In the genomic region with DNA sequence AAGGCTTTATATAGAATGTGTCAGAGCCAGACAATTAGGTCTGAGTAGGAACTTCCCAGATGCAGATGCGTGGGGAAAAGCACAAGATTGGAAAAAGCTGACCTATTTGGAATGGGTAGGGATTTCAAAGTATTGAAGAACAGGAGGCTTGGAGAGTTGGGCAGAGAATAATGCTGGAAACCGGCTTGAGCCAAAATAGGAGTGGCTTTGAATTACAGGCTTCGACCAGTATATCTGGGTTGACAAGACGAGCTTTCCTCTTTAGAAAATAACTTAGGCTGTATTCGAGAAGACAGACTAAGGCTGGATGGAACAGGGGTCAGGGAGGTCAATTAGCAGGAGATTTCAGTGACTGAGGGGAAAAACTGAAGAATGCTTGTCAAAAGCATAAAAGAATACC, we compare ENCODE assay signal across 19 cellular contexts.
DNase-seq lines count a peak whose midpoint lies in the region; ATAC-seq and TF ChIP-seq lines count a peak whose summit lies in the region.
"Had no signal": no experiment of that assay in that cellular context is flagged by ENCODE, and none has a peak within 500 bp of the region (broad histone marks: within the 10 kb centered on the region; RNA-seq: fewer than 3 reads in every experiment).

No MANE protein-coding gene starts in this region.

- H3K4me1 ChIP-seq in left ventricle myocardium inferior (peaks cover 16% of the 10 kb centered on the region), esophagus muscularis mucosa (peaks cover 0 to 8% (median 6%) of the 10 kb centered on the region in 4 donors)
- H3K4me1 ChIP-seq in effector memory CD4-positive, alpha-beta T cell (ENCODE audit: control insufficient read depth, insufficient read depth, low read length, poor library complexity, severe bottlenecking) = no peaks in the 10 kb centered on the region

- H3K9me3 ChIP-seq in left ventricle myocardium inferior (replicated peaks) = no peaks in the 10 kb centered on the region
- no peaks in the 10 kb centered on the region for H3K9me3 ChIP-seq in effector memory CD4-positive, alpha-beta T cell (ENCODE audit: control insufficient read depth, low read length)
- H3K9me3 ChIP-seq in esophagus muscularis mucosa = no peaks in the 10 kb centered on the region

- no peak for TF ChIP-seq POLR2A in esophagus muscularis mucosa (IDR thresholded peaks at IDR 0.05; ENCODE audit: low read depth)

- no peak for TF ChIP-seq CTCF in left ventricle myocardium inferior (IDR thresholded peaks at IDR 0.05; ENCODE audit: borderline replicate concordance)
- no peak for TF ChIP-seq CTCF in esophagus muscularis mucosa (IDR thresholded peaks at IDR 0.05)

- H3K27ac Mint-ChIP-seq in activated T-helper 2 cell treated with anti-CD3 and anti-CD28 coated beads, Interferon-gamma antibody, Interleukin-2, Interleukin-4, amounts not matched to agents 10 μg/mL and 5 μg/mL and 100 μg/mL, durations not matched to agents 14 hours and 24 hours and 36 hours = no peak overlapping the region
- H3K27ac Mint-ChIP-seq: IgD-negative memory B cell had no signal

- H3K36me3 ChIP-seq in left ventricle myocardium inferior (peaks cover 42% of the 10 kb centered on the region), esophagus muscularis mucosa (peaks cover 0 to 50% (median 4%) of the 10 kb centered on the region in 4 donors)
- H3K36me3 ChIP-seq in effector memory CD4-positive, alpha-beta T cell (ENCODE audit: control insufficient read depth, insufficient read depth, low read length) = no peaks in the 10 kb centered on the region

- H3K4me3 ChIP-seq in left ventricle myocardium inferior (no peak overlapping the region), esophagus muscularis mucosa (no peak overlapping the region)
- no peak overlapping the region for H3K4me3 ChIP-seq in effector memory CD4-positive, alpha-beta T cell (ENCODE audit: insufficient read depth, low read depth, low read length, poor library complexity, severe bottlenecking)
- H3K4me3 ChIP-seq: GM12878, GM23248 had no signal

- ATAC-seq in Right ventricle myocardium superior (ENCODE audit: poor library complexity) = peak; percentile 55
- ATAC-seq: GM12878 had no signal

- H3K9me3 Mint-ChIP-seq in activated T-helper 2 cell treated with anti-CD3 and anti-CD28 coated beads, Interferon-gamma antibody, Interleukin-2, Interleukin-4, amounts not matched to agents 10 μg/mL and 5 μg/mL and 100 μg/mL, durations not matched to agents 14 hours and 24 hours and 36 hours = no peaks in the 10 kb centered on the region
- H3K9me3 Mint-ChIP-seq: IgD-negative memory B cell had no signal

- H3K4me3 Mint-ChIP-seq in activated T-helper 2 cell treated with anti-CD3 and anti-CD28 coated beads, Interferon-gamma antibody, Interleukin-2, Interleukin-4, amounts not matched to agents 10 μg/mL and 5 μg/mL and 100 μg/mL, durations not matched to agents 14 hours and 24 hours and 36 hours (ENCODE audit: low read depth) = no peak overlapping the region
- H3K4me3 Mint-ChIP-seq: IgD-negative memory B cell had no signal

- H3K27me3 ChIP-seq in left ventricle myocardium inferior (ENCODE audit: low read depth) = no peaks in the 10 kb centered on the region
- H3K27me3 ChIP-seq in effector memory CD4-positive, alpha-beta T cell (replicated peaks; ENCODE audit: control insufficient read depth, insufficient read depth, low read length, poor library complexity, severe bottlenecking) = no peaks in the 10 kb centered on the region
- H3K27me3 ChIP-seq in esophagus muscularis mucosa = no peaks in the 10 kb centered on the region

- H3K4me1 Mint-ChIP-seq in activated T-helper 2 cell treated with anti-CD3 and anti-CD28 coated beads, Interferon-gamma antibody, Interleukin-2, Interleukin-4, amounts not matched to agents 10 μg/mL and 5 μg/mL and 100 μg/mL, durations not matched to agents 14 hours and 24 hours and 36 hours (ENCODE audit: low read depth) = peaks cover 1% of the 10 kb centered on the region
- H3K4me1 Mint-ChIP-seq: IgD-negative memory B cell had no signal

- TF ChIP-seq EP300 in esophagus muscularis mucosa (IDR thresholded peaks at IDR 0.05) = no peak

- intact Hi-C loops in Right ventricle myocardium superior (cut with DNase I) (no loop called here), left ventricle myocardium inferior (cut with micrococcal nuclease) (no loop called here), esophagus muscularis mucosa (cut with DNase I) (no loop called here)
- intact Hi-C loops in activated T-helper 2 cell treated with anti-CD3 and anti-CD28 coated beads, Interferon-gamma antibody, Interleukin-2, Interleukin-4, amounts not matched to agents 10 μg/mL and 5 μg/mL and 100 μg/mL, durations not matched to agents 14 hours and 24 hours and 36 hours (cut with micrococcal nuclease) = loop anchor here (10.0 kb wide), 2 partner anchors 64 to 554 kb away; no protein-coding TSS in a partner anchor

- no peaks in the 10 kb centered on the region for H3K27me3 Mint-ChIP-seq in activated T-helper 2 cell treated with anti-CD3 and anti-CD28 coated beads, Interferon-gamma antibody, Interleukin-2, Interleukin-4, amounts not matched to agents 10 μg/mL and 5 μg/mL and 100 μg/mL, durations not matched to agents 14 hours and 24 hours and 36 hours (ENCODE audit: low read depth)
- H3K27me3 Mint-ChIP-seq: IgD-negative memory B cell had no signal

- H3K27ac ChIP-seq in left ventricle myocardium inferior (replicated peaks) (no peak overlapping the region), esophagus muscularis mucosa (replicated peaks in 1 of 4) (no peak overlapping the region)
- no peak overlapping the region for H3K27ac ChIP-seq in effector memory CD4-positive, alpha-beta T cell (ENCODE audit: insufficient read depth, low read length, poor library complexity, severe bottlenecking)
- H3K27ac ChIP-seq: GM23248 had no signal

- peaks cover 2% of the 10 kb centered on the region for H3K36me3 Mint-ChIP-seq in activated T-helper 2 cell treated with anti-CD3 and anti-CD28 coated beads, Interferon-gamma antibody, Interleukin-2, Interleukin-4, amounts not matched to agents 10 μg/mL and 5 μg/mL and 100 μg/mL, durations not matched to agents 14 hours and 24 hours and 36 hours (ENCODE audit: low read depth)

- 57% methylated on average over 5 of the region's 5 CpGs for WGBS in esophagus muscularis mucosa

- no peak for DNase-seq in Right ventricle myocardium superior
- DNase-seq in left ventricle myocardium inferior = no peak
- peak; percentile 52 for DNase-seq in ecto neural progenitor cell (ENCODE audit: low spot score)
- peak; percentile 10 for DNase-seq in medulla oblongata (ENCODE audit: extremely low spot score)
- DNase-seq in retina = peak; percentile 9
- no peak for DNase-seq in effector memory CD4-positive, alpha-beta T cell
- DNase-seq in activated T-helper 2 cell treated with anti-CD3 and anti-CD28 coated beads, Interferon-gamma antibody, Interleukin-2, Interleukin-4, amounts not matched to agents 10 μg/mL and 5 μg/mL and 100 μg/mL, durations not matched to agents 14 hours and 24 hours and 36 hours (ENCODE audit: low spot score) = no peak
- DNase-seq in esophagus muscularis mucosa (ENCODE audit: extremely low spot score) = no peak
- DNase-seq: DMS153; GM23248; MV-4-11; NCI-H1417 treated with DMSO at 0.1 percent for 48 hours; NCI-H2029; NCI-H524 treated with DMSO at 0.1 percent for 48 hours; NK-92 treated with Interleukin-12 subunit alpha and Interleukin-12 subunit beta, amount 100 ng/mL, for 24 hours; OCI-M1; RPMI8226 had no signal

Comparison
In these comparisons a context has a peak if more than half of its experiments do, and no peak if none do; other contexts are left out.
1. DNase-seq: peak in ecto neural progenitor cell (single experiment), medulla oblongata (single experiment) and retina (single experiment); none in Right ventricle myocardium superior (single experiment), left ventricle myocardium inferior (single experiment), effector memory CD4-positive, alpha-beta T cell (0 of 3), activated T-helper 2 cell treated with anti-CD3 and anti-CD28 coated beads, Interferon-gamma antibody, Interleukin-2, Interleukin-4, amounts not matched to agents 10 μg/mL and 5 μg/mL and 100 μg/mL, durations not matched to agents 14 hours and 24 hours and 36 hours (single experiment) and esophagus muscularis mucosa (single experiment).